9 cellular contexts compared by ENCODE assay signal in genomic region chr6:5083813-5084191, GRCh38. TPM values are rescaled to one million over a fixed set of nuclear protein-coding genes. Genes with fewer than 3 reads are reported as not detected.
DNase-seq lines count a peak whose midpoint lies in the region; ATAC-seq and TF ChIP-seq lines count a peak whose summit lies in the region.
"Had no signal": no experiment of that assay in that cellular context is flagged by ENCODE, and none has a peak within 500 bp of the region (broad histone marks: within the 10 kb centered on the region; RNA-seq: fewer than 3 reads in every experiment).

No MANE protein-coding gene starts in this region.

- no peak overlapping the region for H3K27ac Mint-ChIP-seq in Calu3 (ENCODE audit: unreplicated experiment)

- TF ChIP-seq CTCF in Calu3 (IDR thresholded peaks at IDR 0.05; ENCODE audit: unreplicated experiment) (no peak), esophagus squamous epithelium (IDR thresholded peaks at IDR 0.05) (no peak), PC-9 (conservative IDR thresholded peaks at IDR 0.05) (no peak)

- H3F3A ChIP-seq in PC-9 (ENCODE audit: insufficient read depth, low read depth) = peaks cover 11% of the 10 kb centered on the region

- peak overlapping the region; percentile 62 for H3K4me3 ChIP-seq in SJCRH30
- H3K4me3 ChIP-seq in esophagus squamous epithelium = peak overlapping the region in 3 of 4 donors; percentile 51 to 67 (median 65)
- peak overlapping the region; percentile 85 for H3K4me3 ChIP-seq in rectal smooth muscle tissue (ENCODE audit: low read length)
- H3K4me3 ChIP-seq in PC-9 = no peak overlapping the region; the same call in 1 of the 2 replicates

- H3K27me3 ChIP-seq in SJCRH30 = no peaks in the 10 kb centered on the region
- peaks cover 0 to 46% (median 0%) of the 10 kb centered on the region in 4 donors for H3K27me3 ChIP-seq in esophagus squamous epithelium
- H3K27me3 ChIP-seq in rectal smooth muscle tissue (ENCODE audit: control insufficient read depth, insufficient read depth, low read length) = no peaks in the 10 kb centered on the region
- H3K27me3 ChIP-seq in PC-9 (ENCODE audit: insufficient read depth, low read depth) = no peaks in the 10 kb centered on the region

- no peaks in the 10 kb centered on the region for H3K9me3 ChIP-seq in SJCRH30 (replicated peaks)
- H3K9me3 ChIP-seq in esophagus squamous epithelium = no peaks in the 10 kb centered on the region
- H3K9me3 ChIP-seq in PC-9 (ENCODE audit: insufficient read depth, low read depth) = no peaks in the 10 kb centered on the region

- peaks cover 14% of the 10 kb centered on the region for H3K4me1 Mint-ChIP-seq in Calu3 (ENCODE audit: low read depth, unreplicated experiment)

- no peaks in the 10 kb centered on the region for H3K27me3 Mint-ChIP-seq in Calu3 (ENCODE audit: unreplicated experiment)

- H3K36me3 Mint-ChIP-seq in Calu3 (ENCODE audit: insufficient read depth, unreplicated experiment) = peaks cover 7% of the 10 kb centered on the region

- H3K4me3 Mint-ChIP-seq in Calu3 (ENCODE audit: low read depth, unreplicated experiment) = peak overlapping the region; percentile 72

- H2AFZ ChIP-seq in PC-9 = no peak overlapping the region

- H3K27ac ChIP-seq in SJCRH30 (peak overlapping the region; percentile 18; the same call in 1 of the 2 replicates), esophagus squamous epithelium (peak overlapping the region; percentile 62 to 83 (median 76)), rectal smooth muscle tissue (ENCODE audit: low read depth, low read length) (peak overlapping the region; percentile 81), PC-9 (no peak overlapping the region)

- CTCF ChIA-PET in Calu3 (lab: Charles Lee) = no interaction called here
- CTCF ChIA-PET in PC-9 (lab: Charles Lee) = no interaction called here

- H4K20me1 ChIP-seq in PC-9 (ENCODE audit: insufficient read depth) = no peaks in the 10 kb centered on the region

- H3K36me3 ChIP-seq in SJCRH30 (no peaks in the 10 kb centered on the region), esophagus squamous epithelium (no peaks in the 10 kb centered on the region), rectal smooth muscle tissue (ENCODE audit: control insufficient read depth, insufficient read depth, low read length) (no peaks in the 10 kb centered on the region), PC-9 (ENCODE audit: low read depth) (no peaks in the 10 kb centered on the region)

- no peaks in the 10 kb centered on the region for H3K79me2 ChIP-seq in PC-9 (ENCODE audit: low read depth)

- ATAC-seq in HG03108 (IDR thresholded peaks at IDR 0.05; ENCODE audit: unreplicated experiment) = no peak
- no peak for ATAC-seq in HG02870 (IDR thresholded peaks at IDR 0.05; ENCODE audit: unreplicated experiment)

- no peak overlapping the region for H3K9ac ChIP-seq in rectal smooth muscle tissue (ENCODE audit: low read length)

- intact Hi-C loops in Calu3 (cut with micrococcal nuclease; ENCODE audit: unreplicated experiment) (no loop called here), esophagus squamous epithelium (cut with DNase I) (no loop called here), PC-9 (cut with micrococcal nuclease; ENCODE audit: unreplicated experiment) (loop anchor here (2.0 to 5.0 kb wide), 2 partner anchors 79 to 142 kb away; partner anchors contain the start of gene RPP40)

- no peak for TF ChIP-seq POLR2A in esophagus squamous epithelium (IDR thresholded peaks at IDR 0.05)

- no peaks in the 10 kb centered on the region for H3K9me3 Mint-ChIP-seq in Calu3 (ENCODE audit: low read depth, unreplicated experiment)

- WGBS in esophagus squamous epithelium, 2 donors = 75 to 90% methylated on average over 2 to 6 of the region's 10 CpGs

- H3K9me2 ChIP-seq in PC-9 (ENCODE audit: insufficient read depth) = no peaks in the 10 kb centered on the region

- H3K4me1 ChIP-seq in SJCRH30 = no peaks in the 10 kb centered on the region
- H3K4me1 ChIP-seq in esophagus squamous epithelium = peaks cover 15 to 67% (median 17%) of the 10 kb centered on the region in 3 donors
- peaks cover 2% of the 10 kb centered on the region for H3K4me1 ChIP-seq in rectal smooth muscle tissue (ENCODE audit: control insufficient read depth, insufficient read depth, low read length)
- H3K4me1 ChIP-seq in PC-9 (replicated peaks; ENCODE audit: insufficient read depth) = peaks cover 16% of the 10 kb centered on the region

- DNase-seq in Calu3 (no peak), SJCRH30 (no peak), esophagus squamous epithelium (lab: John Stamatoyannopoulos, UW) (no peak), NCI-H187 (lab: John Stamatoyannopoulos, UW) (no peak), PC-9 (no peak)
- DNase-seq: NCI-H2107 had no signal

- BruUV-seq in Calu3 (replicated peaks; lab: Mats Ljungman, UMichigan) (no TSS peak), PC-9 (replicated peaks; lab: Mats Ljungman, UMichigan) (no TSS peak)

- H3K4me2 ChIP-seq in PC-9 = no peak overlapping the region

- POLR2A ChIA-PET in PC-9 (lab: Charles Lee; ENCODE audit: unreplicated experiment) = no interaction called here

RNA-seq across cellular contexts. Expression of gene PPP1R3G, which starts 1.3 kb away (rescaled TPM):
- total RNA-seq in Calu3 (2022) = 0.07 and 0.20 TPM in 2 replicates
- total RNA-seq in SJCRH30 (2014; rRNA removed; shearing (Covaris generic)) = 0.71 and 1.0 TPM in 2 replicates
- total RNA-seq in esophagus squamous epithelium = 1 to 10 TPM; 1.1 to 3.0 (median 1.6) TPM
- total RNA-seq in PC-9 (2021) = 1.1 and 1.4 TPM in 2 replicates
